ENCODE assay signal across 28 cellular contexts in the genomic region with DNA sequence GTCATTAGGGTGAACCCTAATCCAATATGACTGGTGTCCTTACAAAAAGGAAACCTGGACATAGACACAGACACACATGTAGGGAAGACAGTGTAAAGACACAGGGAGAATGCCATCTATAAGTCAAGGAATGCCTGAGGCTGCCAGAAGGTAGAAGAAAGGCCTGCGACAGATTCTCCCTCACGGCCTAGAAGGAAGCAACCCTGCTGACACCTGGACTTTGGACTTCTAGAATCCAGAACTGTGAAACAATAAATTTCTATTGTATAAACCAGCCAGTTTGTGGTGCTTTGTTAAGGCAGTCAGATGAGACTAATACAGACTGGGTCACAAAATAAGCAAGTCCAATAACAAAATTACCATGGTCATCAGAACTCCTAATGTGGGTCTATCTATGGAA.
"Had no signal": no experiment of that assay in that cellular context is flagged by ENCODE, and none has a peak within 500 bp of the region (broad histone marks: within the 10 kb centered on the region; RNA-seq: fewer than 3 reads in every experiment).

No MANE protein-coding gene starts in this region.

- H3K27ac ChIP-seq: ascending aorta, breast epithelium, cardiac muscle cell, coronary artery, dorsolateral prefrontal cortex had no signal

- H3K36me3 ChIP-seq: ascending aorta, breast epithelium, cardiac muscle cell, heart left ventricle had no signal

- H3K9me3 ChIP-seq: ascending aorta, breast epithelium, heart left ventricle had no signal

- DNase-seq: activated CD4-positive, alpha-beta memory T cell treated with anti-CD3 and anti-CD28 coated beads, Interleukin-2, amount 10 ng/mL, durations not matched to agents 7 days and 5 days; activated CD4-positive, alpha-beta T cell treated with anti-CD3 and anti-CD28 coated beads for 1 hour; activated CD4-positive, alpha-beta T cell treated with anti-CD3 and anti-CD28 coated beads for 4 hours; activated CD4-positive, alpha-beta T cell treated with anti-CD3 and anti-CD28 coated beads, Interleukin-2, amount 10 ng/mL, durations not matched to agents 7 days and 5 days; activated CD4-positive, alpha-beta T cell treated with anti-CD3 and anti-CD28 coated beads, Interleukin-2, amount 50 U/mL, for 4 hours; activated CD8-positive, alpha-beta memory T cell treated with anti-CD3 and anti-CD28 coated beads, Interleukin-2, amount 50 U/mL, for 48 hours; activated gamma-delta T cell; activated naive CD4-positive, alpha-beta T cell; activated naive CD4-positive, alpha-beta T cell treated with anti-CD3 and anti-CD28 coated beads, Interleukin-2, amount 10 ng/mL, durations not matched to agents 7 days and 5 days; activated naive CD8-positive, alpha-beta T cell treated with anti-CD3 and anti-CD28 coated beads, Interleukin-2, amount 10 ng/mL, durations not matched to agents 7 days and 5 days; activated T-cell treated with anti-CD3 and anti-CD28 coated beads for 4 hours; activated T-cell treated with anti-CD3 and anti-CD28 coated beads, Interleukin-2, amount 50 U/mL, for 24 hours; activated T-cell treated with anti-CD3 and anti-CD28 coated beads, Interleukin-2, amount 50 U/mL, for 72 hours; central memory CD4-positive, alpha-beta T cell; cerebellar nuclear complex; dorsolateral prefrontal cortex; effector memory CD4-positive, alpha-beta T cell; endodermal cell; foreskin fibroblast; heart left ventricle; T-helper 2 cell had no signal

- ATAC-seq: activated naive CD4-positive, alpha-beta T cell treated with anti-CD3 and anti-CD28 coated beads, Interleukin-2, amount 50 U/mL, for 72 hours; activated T-cell treated with anti-CD3 and anti-CD28 coated beads, Interleukin-2, amount 50 U/mL, for 72 hours; esophagus mucosa; heart left ventricle; WTC11 had no signal

- H3K4me1 ChIP-seq: ascending aorta, breast epithelium had no signal

- H3K4me3 ChIP-seq: ascending aorta, breast epithelium, cardiac muscle cell, coronary artery, dorsolateral prefrontal cortex, heart left ventricle had no signal

- H3K27me3 ChIP-seq: ascending aorta, breast epithelium, cardiac muscle cell, dorsolateral prefrontal cortex, heart left ventricle had no signal
